In the genomic region with DNA sequence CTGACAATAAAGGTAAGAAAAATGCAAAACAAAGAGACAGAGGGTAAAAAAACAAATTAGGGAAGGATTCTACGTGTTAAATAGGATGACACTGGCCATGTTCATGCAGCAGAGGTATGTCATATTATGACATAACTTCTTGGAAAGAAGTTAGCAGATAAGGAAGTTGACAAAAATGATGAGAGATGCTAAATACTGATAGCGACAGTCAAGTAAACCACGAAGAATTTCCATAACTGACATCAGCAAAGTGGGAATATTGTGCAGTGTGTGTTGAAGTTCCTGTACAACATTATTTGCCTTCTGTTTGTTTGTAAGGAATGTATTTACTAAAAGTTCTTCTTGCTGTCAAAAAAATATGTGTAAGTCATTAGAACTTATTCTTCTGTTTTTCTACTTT, we compare ENCODE assay signal across 1 cellular context.
TF ChIP-seq lines count a peak whose summit lies in the region.

No MANE protein-coding gene starts in this region.

TF ChIP-seq in K562, 482 proteins besides CTCF, POLR2A, EP300 and RAD21 (continued from another document and continues in another):
- TF ChIP-seq, protein P1, sequence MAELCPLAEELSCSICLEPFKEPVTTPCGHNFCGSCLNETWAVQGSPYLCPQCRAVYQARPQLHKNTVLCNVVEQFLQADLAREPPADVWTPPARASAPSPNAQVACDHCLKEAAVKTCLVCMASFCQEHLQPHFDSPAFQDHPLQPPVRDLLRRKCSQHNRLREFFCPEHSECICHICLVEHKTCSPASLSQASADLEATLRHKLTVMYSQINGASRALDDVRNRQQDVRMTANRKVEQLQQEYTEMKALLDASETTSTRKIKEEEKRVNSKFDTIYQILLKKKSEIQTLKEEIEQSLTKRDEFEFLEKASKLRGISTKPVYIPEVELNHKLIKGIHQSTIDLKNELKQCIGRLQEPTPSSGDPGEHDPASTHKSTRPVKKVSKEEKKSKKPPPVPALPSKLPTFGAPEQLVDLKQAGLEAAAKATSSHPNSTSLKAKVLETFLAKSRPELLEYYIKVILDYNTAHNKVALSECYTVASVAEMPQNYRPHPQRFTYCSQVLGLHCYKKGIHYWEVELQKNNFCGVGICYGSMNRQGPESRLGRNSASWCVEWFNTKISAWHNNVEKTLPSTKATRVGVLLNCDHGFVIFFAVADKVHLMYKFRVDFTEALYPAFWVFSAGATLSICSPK (IDR thresholded peaks at IDR 0.05; ENCODE audit: borderline replicate concordance) = no peak
- TF ChIP-seq PPARD (CRISPR knock-in tag; IDR thresholded peaks at IDR 0.05) (no peak), FOXA1 (IDR thresholded peaks at IDR 0.05; ENCODE audit: borderline replicate concordance) (no peak), ERF (CRISPR knock-in tag; IDR thresholded peaks at IDR 0.05) (no peak), PURB (CRISPR knock-in tag; IDR thresholded peaks at IDR 0.05; ENCODE audit: low read depth) (no peak), RBM14 (IDR thresholded peaks at IDR 0.05; ENCODE audit: borderline replicate concordance, insufficient read depth, low read depth, low read length) (no peak), TEAD1 (CRISPR knock-in tag; IDR thresholded peaks at IDR 0.05) (peak; percentile 40 to 78; a peak in 2 of 4 replicates), ZNF197 (CRISPR knock-in tag; IDR thresholded peaks at IDR 0.05; ENCODE audit: low read depth) (0 out of 2 replicates have a peak, but pooled peaks have one; percentile 48), BRD9 (IDR thresholded peaks at IDR 0.05; ENCODE audit: low read depth, partially characterized antibody) (no peak), ZNF766 (CRISPR knock-in tag; conservative IDR thresholded peaks at IDR 0.05) (peak; percentile 57), HOXB6 (CRISPR knock-in tag; IDR thresholded peaks at IDR 0.05; ENCODE audit: borderline replicate concordance) (no peak), ETV6 (IDR thresholded peaks at IDR 0.05; ENCODE audit: borderline replicate concordance in 1 of 2, low read depth in 2 of 2, low read length in 1 of 2) (no peak), ETV6 (CRISPR knock-in tag; IDR thresholded peaks at IDR 0.05; ENCODE audit: borderline replicate concordance) (no peak), MEIS2 (IDR thresholded peaks at IDR 0.05; ENCODE audit: partially characterized antibody) (peak; percentile 77), MCM3 (IDR thresholded peaks at IDR 0.05) (no peak), TSC22D4 (tag; IDR thresholded peaks at IDR 0.05) (no peak), MEF2A (IDR thresholded peaks at IDR 0.05; ENCODE audit: control insufficient read depth, low read depth, low read length) (no peak), JUN (IDR thresholded peaks at IDR 0.05; ENCODE audit: borderline replicate concordance, low read depth, low read length) (peak; percentile 79; the same call in 1 of the 2 replicates), JUN (CRISPR knock-in tag; IDR thresholded peaks at IDR 0.05; ENCODE audit: borderline replicate concordance) (no peak), RBFOX2 (IDR thresholded peaks at IDR 0.05; ENCODE audit: low read depth, low read length) (no peak), GABPA (tag; conservative IDR thresholded peaks at IDR 0.05; ENCODE audit: low read depth) (0 out of 2 replicates have a peak, but pooled peaks have one; percentile 27), MIER1 (IDR thresholded peaks at IDR 0.05; ENCODE audit: low read depth) (no peak), SPI1 (IDR thresholded peaks at IDR 0.05; ENCODE audit: borderline replicate concordance, low read depth, low read length) (no peak), ZNF23 (CRISPR knock-in tag; IDR thresholded peaks at IDR 0.05) (no peak), CHD2 (IDR thresholded peaks at IDR 0.05; ENCODE audit: low read depth, low read length) (no peak), HDAC3 (IDR thresholded peaks at IDR 0.05; ENCODE audit: borderline replicate concordance, partially characterized antibody) (peak; percentile 22), TOE1 (IDR thresholded peaks at IDR 0.05; ENCODE audit: borderline replicate concordance) (no peak), TOE1 (CRISPR knock-in tag; IDR thresholded peaks at IDR 0.05; ENCODE audit: borderline replicate concordance, low read depth) (no peak), KDM1A (IDR thresholded peaks at IDR 0.05) (no peak), ZNF695 (CRISPR knock-in tag; IDR thresholded peaks at IDR 0.05) (no peak), SUPT5H (IDR thresholded peaks at IDR 0.05) (no peak), RB1 (IDR thresholded peaks at IDR 0.05; ENCODE audit: low read depth) (no peak), IRF2 (CRISPR knock-in tag; IDR thresholded peaks at IDR 0.05) (no peak), SMARCC2 (IDR thresholded peaks at IDR 0.05; ENCODE audit: low read depth) (no peak; the same call in 1 of the 2 replicates), ZNF175 (CRISPR knock-in tag; IDR thresholded peaks at IDR 0.05; ENCODE audit: low read depth) (0 out of 2 replicates have a peak, but pooled peaks have one; percentile 14), SOX6 (IDR thresholded peaks at IDR 0.05) (peak; percentile 85; the same call in 1 of the 2 replicates), EHMT2 (IDR thresholded peaks at IDR 0.05) (no peak), GABPB1 (CRISPR knock-in tag; IDR thresholded peaks at IDR 0.05) (no peak; the same call in 1 of the 2 replicates)
- TF ChIP-seq, protein P2, sequence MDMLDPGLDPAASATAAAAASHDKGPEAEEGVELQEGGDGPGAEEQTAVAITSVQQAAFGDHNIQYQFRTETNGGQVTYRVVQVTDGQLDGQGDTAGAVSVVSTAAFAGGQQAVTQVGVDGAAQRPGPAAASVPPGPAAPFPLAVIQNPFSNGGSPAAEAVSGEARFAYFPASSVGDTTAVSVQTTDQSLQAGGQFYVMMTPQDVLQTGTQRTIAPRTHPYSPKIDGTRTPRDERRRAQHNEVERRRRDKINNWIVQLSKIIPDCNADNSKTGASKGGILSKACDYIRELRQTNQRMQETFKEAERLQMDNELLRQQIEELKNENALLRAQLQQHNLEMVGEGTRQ (CRISPR knock-in tag; IDR thresholded peaks at IDR 0.05) = no peak
- TF ChIP-seq, protein P3, sequence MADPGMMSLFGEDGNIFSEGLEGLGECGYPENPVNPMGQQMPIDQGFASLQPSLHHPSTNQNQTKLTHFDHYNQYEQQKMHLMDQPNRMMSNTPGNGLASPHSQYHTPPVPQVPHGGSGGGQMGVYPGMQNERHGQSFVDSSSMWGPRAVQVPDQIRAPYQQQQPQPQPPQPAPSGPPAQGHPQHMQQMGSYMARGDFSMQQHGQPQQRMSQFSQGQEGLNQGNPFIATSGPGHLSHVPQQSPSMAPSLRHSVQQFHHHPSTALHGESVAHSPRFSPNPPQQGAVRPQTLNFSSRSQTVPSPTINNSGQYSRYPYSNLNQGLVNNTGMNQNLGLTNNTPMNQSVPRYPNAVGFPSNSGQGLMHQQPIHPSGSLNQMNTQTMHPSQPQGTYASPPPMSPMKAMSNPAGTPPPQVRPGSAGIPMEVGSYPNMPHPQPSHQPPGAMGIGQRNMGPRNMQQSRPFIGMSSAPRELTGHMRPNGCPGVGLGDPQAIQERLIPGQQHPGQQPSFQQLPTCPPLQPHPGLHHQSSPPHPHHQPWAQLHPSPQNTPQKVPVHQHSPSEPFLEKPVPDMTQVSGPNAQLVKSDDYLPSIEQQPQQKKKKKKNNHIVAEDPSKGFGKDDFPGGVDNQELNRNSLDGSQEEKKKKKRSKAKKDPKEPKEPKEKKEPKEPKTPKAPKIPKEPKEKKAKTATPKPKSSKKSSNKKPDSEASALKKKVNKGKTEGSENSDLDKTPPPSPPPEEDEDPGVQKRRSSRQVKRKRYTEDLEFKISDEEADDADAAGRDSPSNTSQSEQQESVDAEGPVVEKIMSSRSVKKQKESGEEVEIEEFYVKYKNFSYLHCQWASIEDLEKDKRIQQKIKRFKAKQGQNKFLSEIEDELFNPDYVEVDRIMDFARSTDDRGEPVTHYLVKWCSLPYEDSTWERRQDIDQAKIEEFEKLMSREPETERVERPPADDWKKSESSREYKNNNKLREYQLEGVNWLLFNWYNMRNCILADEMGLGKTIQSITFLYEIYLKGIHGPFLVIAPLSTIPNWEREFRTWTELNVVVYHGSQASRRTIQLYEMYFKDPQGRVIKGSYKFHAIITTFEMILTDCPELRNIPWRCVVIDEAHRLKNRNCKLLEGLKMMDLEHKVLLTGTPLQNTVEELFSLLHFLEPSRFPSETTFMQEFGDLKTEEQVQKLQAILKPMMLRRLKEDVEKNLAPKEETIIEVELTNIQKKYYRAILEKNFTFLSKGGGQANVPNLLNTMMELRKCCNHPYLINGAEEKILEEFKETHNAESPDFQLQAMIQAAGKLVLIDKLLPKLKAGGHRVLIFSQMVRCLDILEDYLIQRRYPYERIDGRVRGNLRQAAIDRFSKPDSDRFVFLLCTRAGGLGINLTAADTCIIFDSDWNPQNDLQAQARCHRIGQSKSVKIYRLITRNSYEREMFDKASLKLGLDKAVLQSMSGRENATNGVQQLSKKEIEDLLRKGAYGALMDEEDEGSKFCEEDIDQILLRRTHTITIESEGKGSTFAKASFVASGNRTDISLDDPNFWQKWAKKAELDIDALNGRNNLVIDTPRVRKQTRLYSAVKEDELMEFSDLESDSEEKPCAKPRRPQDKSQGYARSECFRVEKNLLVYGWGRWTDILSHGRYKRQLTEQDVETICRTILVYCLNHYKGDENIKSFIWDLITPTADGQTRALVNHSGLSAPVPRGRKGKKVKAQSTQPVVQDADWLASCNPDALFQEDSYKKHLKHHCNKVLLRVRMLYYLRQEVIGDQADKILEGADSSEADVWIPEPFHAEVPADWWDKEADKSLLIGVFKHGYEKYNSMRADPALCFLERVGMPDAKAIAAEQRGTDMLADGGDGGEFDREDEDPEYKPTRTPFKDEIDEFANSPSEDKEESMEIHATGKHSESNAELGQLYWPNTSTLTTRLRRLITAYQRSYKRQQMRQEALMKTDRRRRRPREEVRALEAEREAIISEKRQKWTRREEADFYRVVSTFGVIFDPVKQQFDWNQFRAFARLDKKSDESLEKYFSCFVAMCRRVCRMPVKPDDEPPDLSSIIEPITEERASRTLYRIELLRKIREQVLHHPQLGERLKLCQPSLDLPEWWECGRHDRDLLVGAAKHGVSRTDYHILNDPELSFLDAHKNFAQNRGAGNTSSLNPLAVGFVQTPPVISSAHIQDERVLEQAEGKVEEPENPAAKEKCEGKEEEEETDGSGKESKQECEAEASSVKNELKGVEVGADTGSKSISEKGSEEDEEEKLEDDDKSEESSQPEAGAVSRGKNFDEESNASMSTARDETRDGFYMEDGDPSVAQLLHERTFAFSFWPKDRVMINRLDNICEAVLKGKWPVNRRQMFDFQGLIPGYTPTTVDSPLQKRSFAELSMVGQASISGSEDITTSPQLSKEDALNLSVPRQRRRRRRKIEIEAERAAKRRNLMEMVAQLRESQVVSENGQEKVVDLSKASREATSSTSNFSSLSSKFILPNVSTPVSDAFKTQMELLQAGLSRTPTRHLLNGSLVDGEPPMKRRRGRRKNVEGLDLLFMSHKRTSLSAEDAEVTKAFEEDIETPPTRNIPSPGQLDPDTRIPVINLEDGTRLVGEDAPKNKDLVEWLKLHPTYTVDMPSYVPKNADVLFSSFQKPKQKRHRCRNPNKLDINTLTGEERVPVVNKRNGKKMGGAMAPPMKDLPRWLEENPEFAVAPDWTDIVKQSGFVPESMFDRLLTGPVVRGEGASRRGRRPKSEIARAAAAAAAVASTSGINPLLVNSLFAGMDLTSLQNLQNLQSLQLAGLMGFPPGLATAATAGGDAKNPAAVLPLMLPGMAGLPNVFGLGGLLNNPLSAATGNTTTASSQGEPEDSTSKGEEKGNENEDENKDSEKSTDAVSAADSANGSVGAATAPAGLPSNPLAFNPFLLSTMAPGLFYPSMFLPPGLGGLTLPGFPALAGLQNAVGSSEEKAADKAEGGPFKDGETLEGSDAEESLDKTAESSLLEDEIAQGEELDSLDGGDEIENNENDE (IDR thresholded peaks at IDR 0.05; ENCODE audit: low read depth, low read length) = no peak
- TF ChIP-seq, protein P4, sequence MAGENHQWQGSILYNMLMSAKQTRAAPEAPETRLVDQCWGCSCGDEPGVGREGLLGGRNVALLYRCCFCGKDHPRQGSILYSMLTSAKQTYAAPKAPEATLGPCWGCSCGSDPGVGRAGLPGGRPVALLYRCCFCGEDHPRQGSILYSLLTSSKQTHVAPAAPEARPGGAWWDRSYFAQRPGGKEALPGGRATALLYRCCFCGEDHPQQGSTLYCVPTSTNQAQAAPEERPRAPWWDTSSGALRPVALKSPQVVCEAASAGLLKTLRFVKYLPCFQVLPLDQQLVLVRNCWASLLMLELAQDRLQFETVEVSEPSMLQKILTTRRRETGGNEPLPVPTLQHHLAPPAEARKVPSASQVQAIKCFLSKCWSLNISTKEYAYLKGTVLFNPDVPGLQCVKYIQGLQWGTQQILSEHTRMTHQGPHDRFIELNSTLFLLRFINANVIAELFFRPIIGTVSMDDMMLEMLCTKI (IDR thresholded peaks at IDR 0.05; ENCODE audit: partially characterized antibody) = no peak
- TF ChIP-seq, protein P5, sequence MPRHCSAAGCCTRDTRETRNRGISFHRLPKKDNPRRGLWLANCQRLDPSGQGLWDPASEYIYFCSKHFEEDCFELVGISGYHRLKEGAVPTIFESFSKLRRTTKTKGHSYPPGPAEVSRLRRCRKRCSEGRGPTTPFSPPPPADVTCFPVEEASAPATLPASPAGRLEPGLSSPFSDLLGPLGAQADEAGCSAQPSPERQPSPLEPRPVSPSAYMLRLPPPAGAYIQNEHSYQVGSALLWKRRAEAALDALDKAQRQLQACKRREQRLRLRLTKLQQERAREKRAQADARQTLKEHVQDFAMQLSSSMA (CRISPR knock-in tag; IDR thresholded peaks at IDR 0.05) = no peak
- TF ChIP-seq, protein P6, sequence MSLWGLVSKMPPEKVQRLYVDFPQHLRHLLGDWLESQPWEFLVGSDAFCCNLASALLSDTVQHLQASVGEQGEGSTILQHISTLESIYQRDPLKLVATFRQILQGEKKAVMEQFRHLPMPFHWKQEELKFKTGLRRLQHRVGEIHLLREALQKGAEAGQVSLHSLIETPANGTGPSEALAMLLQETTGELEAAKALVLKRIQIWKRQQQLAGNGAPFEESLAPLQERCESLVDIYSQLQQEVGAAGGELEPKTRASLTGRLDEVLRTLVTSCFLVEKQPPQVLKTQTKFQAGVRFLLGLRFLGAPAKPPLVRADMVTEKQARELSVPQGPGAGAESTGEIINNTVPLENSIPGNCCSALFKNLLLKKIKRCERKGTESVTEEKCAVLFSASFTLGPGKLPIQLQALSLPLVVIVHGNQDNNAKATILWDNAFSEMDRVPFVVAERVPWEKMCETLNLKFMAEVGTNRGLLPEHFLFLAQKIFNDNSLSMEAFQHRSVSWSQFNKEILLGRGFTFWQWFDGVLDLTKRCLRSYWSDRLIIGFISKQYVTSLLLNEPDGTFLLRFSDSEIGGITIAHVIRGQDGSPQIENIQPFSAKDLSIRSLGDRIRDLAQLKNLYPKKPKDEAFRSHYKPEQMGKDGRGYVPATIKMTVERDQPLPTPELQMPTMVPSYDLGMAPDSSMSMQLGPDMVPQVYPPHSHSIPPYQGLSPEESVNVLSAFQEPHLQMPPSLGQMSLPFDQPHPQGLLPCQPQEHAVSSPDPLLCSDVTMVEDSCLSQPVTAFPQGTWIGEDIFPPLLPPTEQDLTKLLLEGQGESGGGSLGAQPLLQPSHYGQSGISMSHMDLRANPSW (CRISPR knock-in tag; IDR thresholded peaks at IDR 0.05) = no peak
